Comparison of ENCODE assay signal across 21 cellular contexts in genomic region chr1:77227383-77227782, GRCh38. TPM values are rescaled to one million over a fixed set of nuclear protein-coding genes. Genes with fewer than 3 reads are reported as not detected.
A peak's percentile ranks its signal among the peaks of the same experiment; 100 is the strongest.
DNase-seq lines count a peak whose midpoint lies in the region; ATAC-seq, FAIRE-seq and TF ChIP-seq lines count a peak whose summit lies in the region.
"Had no signal": no experiment of that assay in that cellular context is flagged by ENCODE, and none has a peak within 500 bp of the region (broad histone marks: within the 10 kb centered on the region; RNA-seq: fewer than 3 reads in every experiment).

No MANE protein-coding gene starts in this region.

- intact Hi-C loops in naive thymus-derived CD4-positive, alpha-beta T cell (cut with micrococcal nuclease), result loop anchor here in 1 of 2 donors (10.0 kb wide), 1 partner anchor 777 kb away; the partner anchor contains the start of gene DNAJB4
- intact Hi-C loops in CD8-positive, alpha-beta T cell (cut with DNase I, micrococcal nuclease), result loop anchor here in 1 of 2 experiments (10.0 kb wide), 2 partner anchors 1433 to 1503 kb away; partner anchors contain the start of genes ACADM and MSH4

- H3K27me3 ChIP-seq in naive thymus-derived CD4-positive, alpha-beta T cell (ENCODE audit: control insufficient read depth in 2 of 2, insufficient read depth in 2 of 2, low read length in 2 of 2), result no peaks in the 10 kb centered on the region
- no peaks in the 10 kb centered on the region for H3K27me3 ChIP-seq in CD8-positive, alpha-beta T cell (ENCODE audit: insufficient read depth, low read length)

- H3K9me3 ChIP-seq in naive thymus-derived CD4-positive, alpha-beta T cell (ENCODE audit: control insufficient read depth in 2 of 3, low read length in 3 of 3), result no peaks in the 10 kb centered on the region
- peaks cover 1% of the 10 kb centered on the region for H3K9me3 ChIP-seq in CD8-positive, alpha-beta T cell (ENCODE audit: low read length)
- H3K9me3 ChIP-seq: SK-N-SH had no signal

- peak; percentile 26 for ATAC-seq in naive thymus-derived CD4-positive, alpha-beta T cell
- ATAC-seq in CD8-positive, alpha-beta T cell, result no peak
- ATAC-seq: K562, T-helper 17 cell had no signal

- POLR2A ChIA-PET in naive thymus-derived CD4-positive, alpha-beta T cell (lab: Charles Lee), result no interaction called here
- POLR2A ChIA-PET in CD8-positive, alpha-beta T cell (lab: Charles Lee), result interaction anchor here (0.6 kb wide), 1 partner anchor 195 kb away, joined by 3 read pairs; no protein-coding TSS in a partner anchor

- TF ChIP-seq CTCF in CD8-positive, alpha-beta T cell (IDR thresholded peaks at IDR 0.05), result no peak
- no peak for TF ChIP-seq CTCF in osteocyte (IDR thresholded peaks at IDR 0.05)

- no peaks in the 10 kb centered on the region for H3K36me3 ChIP-seq in naive thymus-derived CD4-positive, alpha-beta T cell (ENCODE audit: control insufficient read depth in 2 of 3, insufficient read depth in 3 of 3, low read length in 3 of 3)
- H3K36me3 ChIP-seq in CD8-positive, alpha-beta T cell (ENCODE audit: insufficient read depth, low read length), result no peaks in the 10 kb centered on the region

- H3K4me3 Mint-ChIP-seq in naive thymus-derived CD4-positive, alpha-beta T cell, result no peak overlapping the region
- no peak overlapping the region for H3K4me3 Mint-ChIP-seq in CD8-positive, alpha-beta T cell
- no peak overlapping the region for H3K4me3 Mint-ChIP-seq in osteocyte (ENCODE audit: unreplicated experiment)
- H3K4me3 Mint-ChIP-seq: T-helper 17 cell had no signal

- H3K9me3 Mint-ChIP-seq in naive thymus-derived CD4-positive, alpha-beta T cell, result peaks cover 0 to 3% (median under 1%) of the 10 kb centered on the region in 11 donors
- H3K9me3 Mint-ChIP-seq in CD8-positive, alpha-beta T cell, result peaks cover 2% of the 10 kb centered on the region
- no peaks in the 10 kb centered on the region for H3K9me3 Mint-ChIP-seq in osteocyte (ENCODE audit: unreplicated experiment)

- DNase-seq in GDM1 (lab: John Stamatoyannopoulos, UW) (peak; percentile 24), KBM-7 (peak; percentile 21), NOMO-1 treated with dmso at 0.1 percent for 144 hours (lab: John Stamatoyannopoulos, UW; ENCODE audit: unreplicated experiment) (peak; percentile 27), mesenteric fat pad (ENCODE audit: low spot score) (no peak), osteocyte (ENCODE audit: extremely low spot score, unreplicated experiment) (no peak), HTR-8/SVneo (ENCODE audit: insufficient read length, low spot score) (no peak)
- DNase-seq in naive thymus-derived CD4-positive, alpha-beta T cell, result no peak
- no peak for DNase-seq in CD8-positive, alpha-beta T cell
- DNase-seq: C1 segment of cervical spinal cord, DMS79 treated with DMSO at 0.1 percent for 48 hours, HCEC 1CT, NCI-H1092 treated with DMSO at 0.1 percent for 48 hours, NCI-H2081, NCI-H2171 treated with DMSO at 0.1 percent for 48 hours, NCI-H446 treated with DMSO at 0.1 percent for 48 hours, NCI-H69, RPMI8226, SHP77 treated with DMSO at 0.1 percent for 48 hours, SK-N-SH, T-helper 17 cell had no signal

- no peaks in the 10 kb centered on the region for H3K4me1 ChIP-seq in naive thymus-derived CD4-positive, alpha-beta T cell (ENCODE audit: control insufficient read depth in 2 of 2, insufficient read depth in 2 of 2, low read length in 2 of 2)
- H3K4me1 ChIP-seq in CD8-positive, alpha-beta T cell (ENCODE audit: insufficient read depth, low read length), result no peaks in the 10 kb centered on the region

- H3K27ac ChIP-seq in naive thymus-derived CD4-positive, alpha-beta T cell (ENCODE audit: low read depth, low read length), result no peak overlapping the region
- no peak overlapping the region for H3K27ac ChIP-seq in CD8-positive, alpha-beta T cell (ENCODE audit: low read depth, low read length)

- CTCF ChIA-PET in naive thymus-derived CD4-positive, alpha-beta T cell (lab: Charles Lee), result no interaction called here
- CTCF ChIA-PET in CD8-positive, alpha-beta T cell (lab: Charles Lee), result no interaction called here

- H3K36me3 Mint-ChIP-seq in naive thymus-derived CD4-positive, alpha-beta T cell, result peaks cover 0 to 34% (median 15%) of the 10 kb centered on the region in 5 donors
- H3K36me3 Mint-ChIP-seq in CD8-positive, alpha-beta T cell, result peaks cover 13% of the 10 kb centered on the region
- peaks cover 9% of the 10 kb centered on the region for H3K36me3 Mint-ChIP-seq in osteocyte (ENCODE audit: unreplicated experiment)

- peaks cover 0 to 31% (median 11%) of the 10 kb centered on the region in 7 donors for H3K4me1 Mint-ChIP-seq in naive thymus-derived CD4-positive, alpha-beta T cell
- H3K4me1 Mint-ChIP-seq in CD8-positive, alpha-beta T cell (ENCODE audit: low read depth), result peaks cover 3% of the 10 kb centered on the region
- H3K4me1 Mint-ChIP-seq in osteocyte (ENCODE audit: unreplicated experiment), result peaks cover 19% of the 10 kb centered on the region

- no peak for FAIRE-seq in HTR-8/SVneo (lab: Jason Lieb, UNC)
- FAIRE-seq: K562 had no signal

- in situ Hi-C loops in KBM-7 (cut with MboI; ENCODE audit: low pct_unique_long_range_greater_than_20kb, low sequenced_read_pairs), result no loop called here

- no peak overlapping the region for H3K27ac Mint-ChIP-seq in naive thymus-derived CD4-positive, alpha-beta T cell
- H3K27ac Mint-ChIP-seq in CD8-positive, alpha-beta T cell, result no peak overlapping the region
- H3K27ac Mint-ChIP-seq in osteocyte (ENCODE audit: unreplicated experiment), result no peak overlapping the region
- H3K27ac Mint-ChIP-seq: T-helper 17 cell had no signal

- H3K27me3 Mint-ChIP-seq in naive thymus-derived CD4-positive, alpha-beta T cell, result no peaks in the 10 kb centered on the region
- no peaks in the 10 kb centered on the region for H3K27me3 Mint-ChIP-seq in CD8-positive, alpha-beta T cell (ENCODE audit: low read depth)
- H3K27me3 Mint-ChIP-seq in osteocyte (ENCODE audit: unreplicated experiment), result no peaks in the 10 kb centered on the region
- H3K27me3 Mint-ChIP-seq: T-helper 17 cell had no signal

- H3K4me3 ChIP-seq in naive thymus-derived CD4-positive, alpha-beta T cell (ENCODE audit: low read length), result no peak overlapping the region
- H3K4me3 ChIP-seq in CD8-positive, alpha-beta T cell (ENCODE audit: low read depth, low read length), result no peak overlapping the region
- H3K4me3 ChIP-seq: K562 had no signal

RNA-seq across cellular contexts. Expression of gene PIGK, which starts 8.2 kb away (rescaled TPM):
- total RNA-seq in naive thymus-derived CD4-positive, alpha-beta T cell, result 10 to 100 TPM; 17.7 to 31.3 (median 20.6) TPM
- 10 to 100 TPM; 46.3 to 50.4 TPM for polyA plus RNA-seq in naive thymus-derived CD4-positive, alpha-beta T cell
- total RNA-seq in mesenteric fat pad (23.3 TPM), osteocyte (51.5 and 53.8 TPM in 2 replicates)
- total RNA-seq in CD8-positive, alpha-beta T cell, result 1 to 10 TPM; 4.5 to 7.1 TPM

RNA-seq across cellular contexts. Expression of gene AK5, which starts 54.4 kb away (rescaled TPM):
- total RNA-seq in naive thymus-derived CD4-positive, alpha-beta T cell, result 10 to 100 TPM in 4 of 5 experiments, 1 to 10 TPM in 1; 1.7 to 59.4 (median 41.0) TPM
- 10 to 100 TPM; 80.1 to 82.1 TPM for polyA plus RNA-seq in naive thymus-derived CD4-positive, alpha-beta T cell
- not detected for total RNA-seq in mesenteric fat pad
- 10 to 100 TPM; 14.2 to 17.9 TPM for total RNA-seq in CD8-positive, alpha-beta T cell
- 31.5 and 38.1 TPM in 2 replicates for total RNA-seq in osteocyte
- total RNA-seq: K562 had no signal

Comparison
In these comparisons a context has a peak if more than half of its experiments do, and no peak if none do; other contexts are left out.
1. DNase-seq: peak in GDM1 (single experiment), KBM-7 (single experiment) and NOMO-1 treated with dmso at 0.1 percent for 144 hours (single experiment); none in naive thymus-derived CD4-positive, alpha-beta T cell (0 of 9), mesenteric fat pad (single experiment), CD8-positive, alpha-beta T cell (0 of 7), osteocyte (single experiment) and HTR-8/SVneo (single experiment).